In genomic region chr5:134001938-134002731, GRCh38 we compare ENCODE assay signal across 10 cellular contexts. TPM values are rescaled to one million over a fixed set of nuclear protein-coding genes. Genes with fewer than 3 reads are reported as not detected.
DNase-seq lines count a peak whose midpoint lies in the region; ATAC-seq and TF ChIP-seq lines count a peak whose summit lies in the region.
"Had no signal": no experiment of that assay in that cellular context is flagged by ENCODE, and none has a peak within 500 bp of the region (broad histone marks: within the 10 kb centered on the region; RNA-seq: fewer than 3 reads in every experiment).

No MANE protein-coding gene starts in this region.

- no peaks in the 10 kb centered on the region for H3F3A ChIP-seq in smooth muscle cell (ENCODE audit: low read depth)

- H3K9ac ChIP-seq in smooth muscle cell (ENCODE audit: low read depth) = no peak overlapping the region

- H3K4me1 Mint-ChIP-seq in activated CD8-positive, alpha-beta memory T cell treated with anti-CD3 and anti-CD28 coated beads, Interleukin-2, amount 10 ng/mL, durations not matched to agents 7 days and 5 days = peaks cover 46% of the 10 kb centered on the region

- H2AFZ ChIP-seq in smooth muscle cell (ENCODE audit: low read depth) = no peak overlapping the region

- TF ChIP-seq CTCF in RWPE2 (IDR thresholded peaks at IDR 0.05; ENCODE audit: poor library complexity, severe bottlenecking) (no peak), smooth muscle cell (IDR thresholded peaks at IDR 0.05; ENCODE audit: borderline replicate concordance, insufficient read depth, poor library complexity, severe bottlenecking) (no peak)

- no peaks in the 10 kb centered on the region for H3K27me3 Mint-ChIP-seq in activated CD8-positive, alpha-beta memory T cell treated with anti-CD3 and anti-CD28 coated beads, Interleukin-2, amount 10 ng/mL, durations not matched to agents 7 days and 5 days

- H3K9me3 ChIP-seq in RWPE2 (ENCODE audit: severe bottlenecking) (no peaks in the 10 kb centered on the region), smooth muscle cell (replicated peaks; ENCODE audit: low read depth) (no peaks in the 10 kb centered on the region)

- WGBS in smooth muscle cell (ENCODE audit: low lambda C conversion rate) = 87% methylated on average over 13 of the region's 13 CpGs

- H3K4me3 Mint-ChIP-seq in activated CD8-positive, alpha-beta memory T cell treated with anti-CD3 and anti-CD28 coated beads, Interleukin-2, amount 10 ng/mL, durations not matched to agents 7 days and 5 days = peak overlapping the region; percentile 90

- CTCF ChIA-PET in activated CD8-positive, alpha-beta memory T cell treated with anti-CD3 and anti-CD28 coated beads, Interleukin-2, amount 10 ng/mL, durations not matched to agents 7 days and 5 days (lab: Charles Lee) = no interaction called here

- H3K27ac Mint-ChIP-seq in activated CD8-positive, alpha-beta memory T cell treated with anti-CD3 and anti-CD28 coated beads, Interleukin-2, amount 10 ng/mL, durations not matched to agents 7 days and 5 days = peak overlapping the region; percentile 15

- H3K4me3 ChIP-seq in RWPE2 (ENCODE audit: severe bottlenecking) = peak overlapping the region; percentile 97
- peak overlapping the region; percentile 95 for H3K4me3 ChIP-seq in smooth muscle cell

- H3K4me1 ChIP-seq in RWPE2 (ENCODE audit: insufficient read depth, poor library complexity, severe bottlenecking) (peaks cover 5% of the 10 kb centered on the region), smooth muscle cell (ENCODE audit: low read depth) (peaks cover 9% of the 10 kb centered on the region)

- peak overlapping the region; percentile 85 for H3K27ac ChIP-seq in RWPE2 (ENCODE audit: poor library complexity, severe bottlenecking)
- H3K27ac ChIP-seq in smooth muscle cell (ENCODE audit: low read depth) = peak overlapping the region; percentile 94

- H3K4me2 ChIP-seq in smooth muscle cell = peak overlapping the region; percentile 97

- no peak for DNase-seq in activated CD8-positive, alpha-beta memory T cell treated with anti-CD3 and anti-CD28 coated beads, Interleukin-2, amount 10 ng/mL, durations not matched to agents 7 days and 5 days
- DNase-seq in activated CD8-positive, alpha-beta memory T cell treated with anti-CD3 and anti-CD28 coated beads, Interleukin-2, amount 50 U/mL, for 4 hours = no peak
- DNase-seq in RWPE2 (ENCODE audit: low spot score) (no peak), smooth muscle cell (lab: John Stamatoyannopoulos, UW; ENCODE audit: unreplicated experiment) (no peak)
- DNase-seq: cortex of kidney, NCI-H187 treated with DMSO at 0.1 percent for 48 hours had no signal

- no peak for ATAC-seq in activated CD8-positive, alpha-beta memory T cell treated with anti-CD3 and anti-CD28 coated beads, Interleukin-2, amount 10 ng/mL, durations not matched to agents 7 days and 5 days
- ATAC-seq in RWPE2 (ENCODE audit: low read depth) (no peak), esophagus mucosa (peak; percentile 10), GM18858 (IDR thresholded peaks at IDR 0.05; ENCODE audit: unreplicated experiment) (no peak), HG03095 (IDR thresholded peaks at IDR 0.05; ENCODE audit: unreplicated experiment) (no peak), GM21723 (IDR thresholded peaks at IDR 0.05; ENCODE audit: unreplicated experiment) (no peak)

- H3K9me3 Mint-ChIP-seq in activated CD8-positive, alpha-beta memory T cell treated with anti-CD3 and anti-CD28 coated beads, Interleukin-2, amount 10 ng/mL, durations not matched to agents 7 days and 5 days (ENCODE audit: low read depth) = no peaks in the 10 kb centered on the region

- peaks cover 70% of the 10 kb centered on the region for H3K79me2 ChIP-seq in smooth muscle cell (ENCODE audit: low read depth)

- H3K36me3 ChIP-seq in RWPE2 (ENCODE audit: low read depth) (peaks cover 49% of the 10 kb centered on the region), smooth muscle cell (ENCODE audit: low read depth) (no peaks in the 10 kb centered on the region)

- H4K20me1 ChIP-seq in smooth muscle cell (ENCODE audit: low read depth) = peaks cover 68% of the 10 kb centered on the region

- H3K36me3 Mint-ChIP-seq in activated CD8-positive, alpha-beta memory T cell treated with anti-CD3 and anti-CD28 coated beads, Interleukin-2, amount 10 ng/mL, durations not matched to agents 7 days and 5 days = peaks cover 21% of the 10 kb centered on the region

- no peaks in the 10 kb centered on the region for H3K27me3 ChIP-seq in RWPE2 (ENCODE audit: insufficient read depth, poor library complexity, severe bottlenecking)
- no peaks in the 10 kb centered on the region for H3K27me3 ChIP-seq in smooth muscle cell (ENCODE audit: low read depth)

RNA-seq across cellular contexts. Expression of gene VDAC1, which starts 2.6 kb away (rescaled TPM):
- 100 to 1,000 TPM; 204 to 258 TPM for total RNA-seq in activated CD8-positive, alpha-beta memory T cell treated with anti-CD3 and anti-CD28 coated beads, Interleukin-2, amount 10 ng/mL, durations not matched to agents 7 days and 5 days
- 154 TPM for total RNA-seq in esophagus mucosa
- 252 and 275 TPM in 2 replicates for total RNA-seq in smooth muscle cell
- 221 and 243 TPM in 2 replicates for polyA plus RNA-seq in smooth muscle cell

RNA-seq across cellular contexts. Expression of gene C5orf15, which starts 33.7 kb away (rescaled TPM):
- 10 to 100 TPM; 20.9 to 25.7 TPM for total RNA-seq in activated CD8-positive, alpha-beta memory T cell treated with anti-CD3 and anti-CD28 coated beads, Interleukin-2, amount 10 ng/mL, durations not matched to agents 7 days and 5 days
- total RNA-seq in esophagus mucosa (14.3 TPM), smooth muscle cell (128 and 169 TPM in 2 replicates)
- polyA plus RNA-seq in smooth muscle cell = 64.9 and 66.1 TPM in 2 replicates
